In the genomic region with DNA sequence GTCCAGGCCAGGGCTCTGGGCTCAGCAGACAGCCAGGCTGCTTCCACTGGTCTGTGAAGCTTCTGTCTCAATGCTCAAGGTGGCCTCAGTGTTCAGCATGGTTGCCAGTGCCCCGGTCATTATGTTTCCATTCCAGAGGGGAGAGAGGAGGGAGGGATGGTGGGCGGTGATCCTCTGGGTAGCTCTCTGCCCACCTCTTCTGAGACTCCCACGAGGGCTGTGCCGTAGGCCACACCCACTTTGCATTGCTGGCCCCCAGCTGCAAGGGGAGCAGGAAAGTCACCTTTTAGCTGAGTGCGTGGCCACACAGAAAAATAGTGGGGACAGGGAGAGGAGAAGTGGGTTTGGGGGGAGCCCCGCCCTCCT, we compare ENCODE assay signal across 8 cellular contexts. TPM values are rescaled to one million over a fixed set of nuclear protein-coding genes. Genes with fewer than 3 reads are reported as not detected.
DNase-seq lines count a peak whose midpoint lies in the region; ATAC-seq, FAIRE-seq and TF ChIP-seq lines count a peak whose summit lies in the region.

No MANE protein-coding gene starts in this region.

- peaks cover 4% of the 10 kb centered on the region for H3K36me3 ChIP-seq in CD4-positive, alpha-beta memory T cell (ENCODE audit: insufficient read depth, low read length)
- peaks cover 13% of the 10 kb centered on the region; the same call in 1 of the 2 replicates for H3K36me3 ChIP-seq in OCI-LY7 (ENCODE audit: insufficient read depth, low read length)

- intact Hi-C loops in CD4-positive, alpha-beta memory T cell (cut with micrococcal nuclease) = loop anchor here (5.0 kb wide), 1 partner anchor 42 kb away; a partner anchor contains a TSS
- intact Hi-C loops in OCI-LY7 (cut with micrococcal nuclease; ENCODE audit: unreplicated experiment) = no loop called here

- no peaks in the 10 kb centered on the region for H3K27me3 Mint-ChIP-seq in CD4-positive, alpha-beta memory T cell
- H3K27me3 Mint-ChIP-seq in neural crest cell (ENCODE audit: low read depth) = no peaks in the 10 kb centered on the region

- peaks cover 4% of the 10 kb centered on the region; the same call in 1 of the 2 replicates for H4K20me1 ChIP-seq in OCI-LY7 (ENCODE audit: insufficient read depth, low read length)

- ATAC-seq in GM21423 (IDR thresholded peaks at IDR 0.05; ENCODE audit: unreplicated experiment) = peak; percentile 5

- no TSS peak for BruUV-seq in OCI-LY7 (replicated peaks; lab: Mats Ljungman, UMichigan)

- peak overlapping the region; percentile 46; the same call in 1 of the 2 replicates for H3K4me2 ChIP-seq in OCI-LY7 (ENCODE audit: low read length)

- H3K4me1 Mint-ChIP-seq in CD4-positive, alpha-beta memory T cell = peaks cover 21 to 72% (median 38%) of the 10 kb centered on the region in 4 donors
- peaks cover 46% of the 10 kb centered on the region for H3K4me1 Mint-ChIP-seq in neural crest cell

- peaks cover 12 to 43% of the 10 kb centered on the region in 2 donors for H3K36me3 Mint-ChIP-seq in CD4-positive, alpha-beta memory T cell
- peaks cover 2% of the 10 kb centered on the region for H3K36me3 Mint-ChIP-seq in neural crest cell (ENCODE audit: low read depth)

- no peak for FAIRE-seq in GM19239 (lab: Jason Lieb, UNC)

- CTCF ChIA-PET in CD4-positive, alpha-beta memory T cell (lab: Charles Lee; ENCODE audit: partially characterized antibody) = no interaction called here
- CTCF ChIA-PET in OCI-LY7 (lab: Charles Lee; ENCODE audit: unreplicated experiment) = no interaction called here

- peak overlapping the region in 1 of 2 donors; percentile 37 for H3K4me3 ChIP-seq in CD4-positive, alpha-beta memory T cell (ENCODE audit: low read length in 2 of 2)
- H3K4me3 ChIP-seq in OCI-LY7 (ENCODE audit: low read depth, low read length, poor library complexity, severe bottlenecking) = no peak overlapping the region
- H3K4me3 ChIP-seq in epithelial cell of proximal tubule (ENCODE audit: low read depth, low read length) = peak overlapping the region; percentile 51

- no peak overlapping the region for H2AFZ ChIP-seq in OCI-LY7 (ENCODE audit: low read length)

- peak overlapping the region; percentile 81 to 91 (median 86) for H3K4me3 Mint-ChIP-seq in CD4-positive, alpha-beta memory T cell
- peak overlapping the region; percentile 81 for H3K4me3 Mint-ChIP-seq in neural crest cell

- POLR2A ChIA-PET in CD4-positive, alpha-beta memory T cell (lab: Charles Lee; ENCODE audit: partially characterized antibody) = interaction anchor here (1.1 to 2.4 kb wide), 3 partner anchors 19 to 50 kb away, joined by 5 to 6 read pairs (median 5); a partner anchor contains a TSS
- POLR2A ChIA-PET in OCI-LY7 (lab: Charles Lee) = interaction anchor here (0.6 to 1.4 kb wide), 3 partner anchors 21 to 1980 kb away, joined by 3 to 4 read pairs (median 4); no protein-coding TSS in a partner anchor

- no peak for DNase-seq in CD4-positive, alpha-beta memory T cell
- no peak for DNase-seq in OCI-LY7 (ENCODE audit: low spot score)
- DNase-seq in epithelial cell of proximal tubule (ENCODE audit: low read depth) = no peak
- DNase-seq in neural crest cell (ENCODE audit: low read depth, low spot score) = no peak
- DNase-seq in GM19239 (ENCODE audit: insufficient read length, low spot score) = no peak
- DNase-seq in AML-193 (lab: John Stamatoyannopoulos, UW) = no peak
- DNase-seq in G401 (ENCODE audit: low spot score) = no peak

- no peaks in the 10 kb centered on the region for H3K9me3 Mint-ChIP-seq in CD4-positive, alpha-beta memory T cell
- H3K9me3 Mint-ChIP-seq in neural crest cell = no peaks in the 10 kb centered on the region

- no peaks in the 10 kb centered on the region for H3K9me3 ChIP-seq in CD4-positive, alpha-beta memory T cell (ENCODE audit: control insufficient read depth in 1 of 2, low read length in 2 of 2)
- no peaks in the 10 kb centered on the region for H3K9me3 ChIP-seq in OCI-LY7 (ENCODE audit: low read length)

- H3K27ac ChIP-seq in CD4-positive, alpha-beta memory T cell (ENCODE audit: low read depth, low read length) = no peak overlapping the region
- no peak overlapping the region for H3K27ac ChIP-seq in OCI-LY7 (ENCODE audit: low read depth, low read length, poor library complexity, severe bottlenecking)

- in situ Hi-C loops in G401 (cut with HindIII; ENCODE audit: low sequenced_read_pairs) = no loop called here

- H3K9me2 ChIP-seq in OCI-LY7 (ENCODE audit: insufficient read depth, low read length) = no peaks in the 10 kb centered on the region

- TF ChIP-seq CTCF in OCI-LY7 (conservative IDR thresholded peaks at IDR 0.05; ENCODE audit: low read length) (no peak), epithelial cell of proximal tubule (conservative IDR thresholded peaks at IDR 0.05; ENCODE audit: low read depth, low read length) (no peak), neural crest cell (conservative IDR thresholded peaks at IDR 0.05) (no peak)

- H3K79me2 ChIP-seq in OCI-LY7 (ENCODE audit: insufficient read depth, low read depth, low read length) = no peaks in the 10 kb centered on the region

- H3K27me3 ChIP-seq in CD4-positive, alpha-beta memory T cell (ENCODE audit: insufficient read depth, low read length) = no peaks in the 10 kb centered on the region

- peak overlapping the region; percentile 60 to 91 (median 83) for H3K27ac Mint-ChIP-seq in CD4-positive, alpha-beta memory T cell
- H3K27ac Mint-ChIP-seq in neural crest cell (ENCODE audit: unreplicated experiment) = peak overlapping the region; percentile 99

- H3K4me1 ChIP-seq in CD4-positive, alpha-beta memory T cell (ENCODE audit: insufficient read depth, low read length) = peaks cover 18% of the 10 kb centered on the region
- H3K4me1 ChIP-seq in OCI-LY7 (ENCODE audit: insufficient read depth, low read length, poor library complexity, severe bottlenecking) = peaks cover 2% of the 10 kb centered on the region

RNA-seq across cellular contexts. Expression of a gene that starts 42.5 kb away (rescaled TPM):
- total RNA-seq in CD4-positive, alpha-beta memory T cell = 10 to 100 TPM; 52.9 to 53.3 TPM
- polyA plus RNA-seq in CD4-positive, alpha-beta memory T cell = 1 to 10 TPM; 1.3 to 5.0 TPM
- 13.8 and 17.3 TPM in 2 replicates for total RNA-seq in OCI-LY7 (2014; rRNA removed; shearing (Covaris generic))
- 32.0 and 34.5 TPM in 2 replicates for total RNA-seq in OCI-LY7 (2022)
- total RNA-seq in epithelial cell of proximal tubule = 24.4 and 30.4 TPM in 2 replicates
- 28.1 and 29.1 TPM in 2 replicates for total RNA-seq in neural crest cell
- 13.4 and 20.8 TPM in 2 replicates for total RNA-seq in G401 (2014; rRNA removed; shearing (Covaris generic))

RNA-seq across cellular contexts. Expression of a gene that starts 50.8 kb away (rescaled TPM):
- 100 to 1,000 TPM; 100 to 103 TPM for total RNA-seq in CD4-positive, alpha-beta memory T cell
- polyA plus RNA-seq in CD4-positive, alpha-beta memory T cell = 10 to 100 TPM; 29.1 to 40.6 TPM
- 35.0 and 37.0 TPM in 2 replicates for total RNA-seq in OCI-LY7 (2014; rRNA removed; shearing (Covaris generic))
- total RNA-seq in OCI-LY7 (2022) (32.1 and 32.8 TPM in 2 replicates), epithelial cell of proximal tubule (21.1 and 21.4 TPM in 2 replicates), neural crest cell (31.2 and 37.6 TPM in 2 replicates)
- total RNA-seq in G401 (2014; rRNA removed; shearing (Covaris generic)) = 53.5 and 56.9 TPM in 2 replicates
